Comparison of ENCODE assay signal across 1 cellular context in the genomic region with DNA sequence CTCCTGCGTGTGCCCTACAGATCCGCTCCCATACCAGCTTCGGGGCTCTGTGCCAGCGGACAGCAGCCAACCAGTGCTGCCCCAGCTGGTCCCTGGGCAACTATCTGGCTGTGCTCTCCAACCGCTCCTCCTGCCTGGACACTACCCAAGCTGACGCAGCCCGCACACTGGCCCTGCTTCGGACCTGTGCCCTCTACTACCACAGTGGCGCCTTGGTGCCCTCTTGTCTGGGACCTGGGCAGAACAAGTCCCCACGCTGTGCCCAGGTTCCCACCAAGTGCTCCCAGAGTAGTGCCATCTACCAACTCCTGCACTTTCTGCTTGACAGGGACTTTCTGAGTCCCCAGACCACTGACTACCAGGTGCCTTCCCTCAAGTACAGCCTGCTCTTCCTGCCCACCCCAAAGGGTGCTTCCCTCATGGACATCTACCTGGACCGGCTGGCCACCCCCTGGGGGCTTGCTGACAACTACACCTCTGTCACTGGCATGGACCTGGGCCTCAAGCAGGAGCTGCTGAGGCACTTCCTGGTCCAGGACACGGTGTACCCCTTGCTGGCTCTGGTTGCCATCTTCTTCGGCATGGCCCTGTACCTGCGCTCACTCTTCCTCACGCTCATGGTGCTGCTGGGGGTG.
TF ChIP-seq lines count a peak whose summit lies in the region.

No MANE protein-coding gene starts in this region.

TF ChIP-seq in GM23338, 12 proteins besides CTCF, POLR2A, EP300 and RAD21 (continued from another document):
- TF ChIP-seq REST (IDR thresholded peaks at IDR 0.05; ENCODE audit: unreplicated experiment) (no peak), EZH2phosphoT487 (IDR thresholded peaks at IDR 0.05; ENCODE audit: unreplicated experiment) (no peak), EZH2 (IDR thresholded peaks at IDR 0.05; ENCODE audit: low read depth, unreplicated experiment) (no peak)
